ENCODE assay signal across 1 cellular context in the genomic region with DNA sequence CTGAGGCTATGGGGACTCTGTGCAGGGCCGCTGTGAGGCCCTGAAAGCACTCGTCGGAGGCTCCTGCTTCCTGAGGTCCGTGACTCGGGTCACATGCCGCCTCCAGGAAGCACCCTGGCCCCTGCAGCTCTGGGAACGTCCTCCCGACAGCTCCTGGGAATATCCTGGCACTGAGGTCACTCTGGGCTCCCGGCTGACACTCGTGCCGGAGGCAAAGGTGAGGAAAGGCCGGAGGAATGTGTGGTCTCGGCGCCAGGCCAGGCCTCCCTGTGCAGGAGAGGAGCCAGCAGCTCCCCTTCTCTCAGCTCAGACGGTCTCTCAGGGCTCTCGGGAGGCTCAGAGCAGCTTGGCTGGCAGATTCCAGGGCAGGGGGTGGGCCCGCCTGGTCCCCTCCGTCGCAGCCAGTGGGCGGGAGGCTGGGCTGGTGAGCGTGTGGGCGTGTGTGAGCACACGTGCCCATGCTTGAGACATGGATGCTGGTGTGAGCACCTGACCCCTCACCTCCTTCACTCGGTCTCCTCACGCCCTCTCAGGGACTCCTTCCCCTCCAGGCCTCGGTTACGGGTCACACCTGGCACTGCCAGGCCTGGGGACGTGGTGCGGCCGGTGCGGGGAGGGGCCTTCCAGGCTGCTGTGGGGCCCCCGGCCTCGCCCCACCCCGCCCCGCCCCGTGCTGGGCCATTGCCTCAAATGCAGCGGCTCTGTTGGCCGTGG.
TF ChIP-seq lines count a peak whose summit lies in the region.

No MANE protein-coding gene starts in this region.

TF ChIP-seq in HepG2, 621 proteins besides CTCF, POLR2A, EP300 and RAD21 (continued from another document and continues in another):
- TF ChIP-seq, protein P1, sequence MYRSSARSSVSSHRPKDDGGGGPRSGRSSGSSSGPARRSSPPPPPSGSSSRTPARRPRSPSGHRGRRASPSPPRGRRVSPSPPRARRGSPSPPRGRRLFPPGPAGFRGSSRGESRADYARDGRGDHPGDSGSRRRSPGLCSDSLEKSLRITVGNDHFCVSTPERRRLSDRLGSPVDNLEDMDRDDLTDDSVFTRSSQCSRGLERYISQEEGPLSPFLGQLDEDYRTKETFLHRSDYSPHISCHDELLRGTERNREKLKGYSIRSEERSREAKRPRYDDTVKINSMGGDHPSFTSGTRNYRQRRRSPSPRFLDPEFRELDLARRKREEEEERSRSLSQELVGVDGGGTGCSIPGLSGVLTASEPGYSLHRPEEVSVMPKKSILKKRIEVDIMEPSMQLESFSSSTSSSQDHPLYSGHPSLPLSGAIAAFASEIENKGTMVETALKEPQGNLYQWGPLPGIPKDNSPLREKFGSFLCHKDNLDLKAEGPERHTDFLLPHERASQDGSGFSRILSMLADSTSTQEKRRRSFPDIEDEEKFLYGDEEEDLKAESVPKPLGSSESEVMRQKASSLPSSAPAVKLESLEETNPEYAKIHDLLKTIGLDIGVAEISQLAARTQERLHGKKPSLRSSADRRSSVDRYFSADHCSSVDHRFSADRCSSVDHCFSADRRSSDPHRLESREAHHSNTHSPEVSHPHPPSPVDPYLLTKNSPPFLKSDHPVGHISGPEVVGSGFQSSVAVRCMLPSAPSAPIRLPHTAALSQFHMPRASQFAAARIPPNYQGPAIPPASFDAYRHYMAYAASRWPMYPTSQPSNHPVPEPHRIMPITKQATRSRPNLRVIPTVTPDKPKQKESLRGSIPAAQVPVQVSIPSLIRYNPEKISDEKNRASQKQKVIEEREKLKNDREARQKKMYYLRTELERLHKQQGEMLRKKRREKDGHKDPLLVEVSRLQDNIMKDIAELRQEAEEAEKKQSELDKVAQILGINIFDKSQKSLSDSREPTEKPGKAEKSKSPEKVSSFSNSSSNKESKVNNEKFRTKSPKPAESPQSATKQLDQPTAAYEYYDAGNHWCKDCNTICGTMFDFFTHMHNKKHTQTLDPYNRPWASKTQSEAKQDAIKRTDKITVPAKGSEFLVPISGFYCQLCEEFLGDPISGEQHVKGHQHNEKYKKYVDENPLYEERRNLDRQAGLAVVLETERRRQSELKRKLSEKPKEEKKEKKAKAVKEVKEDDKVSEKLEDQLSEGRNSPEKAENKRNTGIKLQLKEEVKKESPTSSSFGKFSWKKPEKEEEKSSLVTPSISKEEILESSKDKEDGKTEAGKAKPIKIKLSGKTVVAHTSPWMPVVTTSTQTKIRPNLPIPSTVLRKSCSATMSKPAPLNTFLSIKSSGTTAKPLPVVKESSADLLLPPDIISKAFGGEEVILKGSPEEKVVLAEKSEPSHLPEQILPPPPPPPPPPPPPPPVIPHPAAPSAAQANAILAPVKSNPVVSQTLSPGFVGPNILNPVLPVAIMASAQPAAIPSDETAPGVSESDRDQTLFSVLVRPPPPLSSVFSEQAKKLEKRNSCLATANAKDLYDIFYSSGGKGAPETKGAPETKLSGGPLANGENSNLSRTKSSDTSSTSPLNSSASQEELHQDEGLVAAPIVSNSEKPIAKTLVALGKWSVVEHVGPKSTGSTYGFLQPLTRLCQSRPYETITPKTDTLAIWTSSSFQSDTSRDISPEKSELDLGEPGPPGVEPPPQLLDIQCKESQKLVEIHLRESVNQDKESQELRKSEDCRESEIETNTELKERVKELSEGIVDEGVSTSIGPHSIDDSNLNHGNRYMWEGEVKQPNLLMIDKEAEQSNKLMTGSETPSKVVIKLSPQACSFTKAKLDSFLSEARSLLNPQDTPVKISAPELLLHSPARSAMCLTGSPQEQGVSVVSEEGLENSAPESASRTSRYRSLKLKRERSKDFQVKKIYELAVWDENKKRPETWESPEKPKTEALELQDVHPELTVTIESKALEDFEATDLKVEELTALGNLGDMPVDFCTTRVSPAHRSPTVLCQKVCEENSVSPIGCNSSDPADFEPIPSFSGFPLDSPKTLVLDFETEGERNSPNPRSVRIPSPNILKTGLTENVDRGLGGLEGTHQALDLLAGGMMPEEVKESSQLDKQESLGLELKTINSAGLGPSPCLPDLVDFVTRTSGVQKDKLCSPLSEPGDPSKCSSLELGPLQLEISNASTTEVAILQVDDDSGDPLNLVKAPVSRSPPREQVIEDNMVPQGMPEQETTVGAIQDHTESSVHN (CRISPR knock-in tag; IDR thresholded peaks at IDR 0.05): no peak
- TF ChIP-seq, protein P2, sequence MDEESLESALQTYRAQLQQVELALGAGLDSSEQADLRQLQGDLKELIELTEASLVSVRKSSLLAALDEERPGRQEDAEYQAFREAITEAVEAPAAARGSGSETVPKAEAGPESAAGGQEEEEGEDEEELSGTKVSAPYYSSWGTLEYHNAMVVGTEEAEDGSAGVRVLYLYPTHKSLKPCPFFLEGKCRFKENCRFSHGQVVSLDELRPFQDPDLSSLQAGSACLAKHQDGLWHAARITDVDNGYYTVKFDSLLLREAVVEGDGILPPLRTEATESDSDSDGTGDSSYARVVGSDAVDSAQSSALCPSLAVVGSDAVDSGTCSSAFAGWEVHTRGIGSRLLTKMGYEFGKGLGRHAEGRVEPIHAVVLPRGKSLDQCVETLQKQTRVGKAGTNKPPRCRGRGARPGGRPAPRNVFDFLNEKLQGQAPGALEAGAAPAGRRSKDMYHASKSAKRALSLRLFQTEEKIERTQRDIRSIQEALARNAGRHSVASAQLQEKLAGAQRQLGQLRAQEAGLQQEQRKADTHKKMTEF (CRISPR knock-in tag; IDR thresholded peaks at IDR 0.05): peak; percentile 75; the same call in 1 of the 2 replicates
- TF ChIP-seq MAFF (IDR thresholded peaks at IDR 0.05; ENCODE audit: low read depth, low read length): no peak
- TF ChIP-seq GATAD1 (CRISPR knock-in tag; IDR thresholded peaks at IDR 0.05): no peak; the same call in 1 of the 2 replicates
- TF ChIP-seq ONECUT2 (CRISPR knock-in tag; IDR thresholded peaks at IDR 0.05): no peak
- TF ChIP-seq YEATS2 (CRISPR knock-in tag; IDR thresholded peaks at IDR 0.05; ENCODE audit: borderline replicate concordance): peak; percentile 69; the same call in 1 of the 2 replicates
- TF ChIP-seq DNMT3B (CRISPR knock-in tag; conservative IDR thresholded peaks at IDR 0.05): 0 out of 2 replicates have a peak, but pooled peaks have one; percentile 28
- no peak for TF ChIP-seq RARG (CRISPR knock-in tag; IDR thresholded peaks at IDR 0.05; ENCODE audit: low read depth)
- TF ChIP-seq ZNF577 (CRISPR knock-in tag; IDR thresholded peaks at IDR 0.05; ENCODE audit: borderline replicate concordance, low read depth): no peak
- TF ChIP-seq ZNF564 (CRISPR knock-in tag; IDR thresholded peaks at IDR 0.05): peak; percentile 79
- no peak for TF ChIP-seq ZNF775 (CRISPR knock-in tag; IDR thresholded peaks at IDR 0.05; ENCODE audit: borderline replicate concordance)
- no peak for TF ChIP-seq CAMTA2 (CRISPR knock-in tag; IDR thresholded peaks at IDR 0.05; ENCODE audit: borderline replicate concordance)
- TF ChIP-seq ZNF530 (CRISPR knock-in tag; IDR thresholded peaks at IDR 0.05; ENCODE audit: low read depth): no peak
- peak; percentile 70 for TF ChIP-seq RXRB (CRISPR knock-in tag; IDR thresholded peaks at IDR 0.05; ENCODE audit: borderline replicate concordance)
- peak; percentile 39; the same call in 1 of the 2 replicates for TF ChIP-seq IRF2 (CRISPR knock-in tag; IDR thresholded peaks at IDR 0.05)
- 0 out of 2 replicates have a peak, but pooled peaks have one; percentile 65 for TF ChIP-seq MEIS2 (CRISPR knock-in tag; IDR thresholded peaks at IDR 0.05)
- TF ChIP-seq, protein P3, sequence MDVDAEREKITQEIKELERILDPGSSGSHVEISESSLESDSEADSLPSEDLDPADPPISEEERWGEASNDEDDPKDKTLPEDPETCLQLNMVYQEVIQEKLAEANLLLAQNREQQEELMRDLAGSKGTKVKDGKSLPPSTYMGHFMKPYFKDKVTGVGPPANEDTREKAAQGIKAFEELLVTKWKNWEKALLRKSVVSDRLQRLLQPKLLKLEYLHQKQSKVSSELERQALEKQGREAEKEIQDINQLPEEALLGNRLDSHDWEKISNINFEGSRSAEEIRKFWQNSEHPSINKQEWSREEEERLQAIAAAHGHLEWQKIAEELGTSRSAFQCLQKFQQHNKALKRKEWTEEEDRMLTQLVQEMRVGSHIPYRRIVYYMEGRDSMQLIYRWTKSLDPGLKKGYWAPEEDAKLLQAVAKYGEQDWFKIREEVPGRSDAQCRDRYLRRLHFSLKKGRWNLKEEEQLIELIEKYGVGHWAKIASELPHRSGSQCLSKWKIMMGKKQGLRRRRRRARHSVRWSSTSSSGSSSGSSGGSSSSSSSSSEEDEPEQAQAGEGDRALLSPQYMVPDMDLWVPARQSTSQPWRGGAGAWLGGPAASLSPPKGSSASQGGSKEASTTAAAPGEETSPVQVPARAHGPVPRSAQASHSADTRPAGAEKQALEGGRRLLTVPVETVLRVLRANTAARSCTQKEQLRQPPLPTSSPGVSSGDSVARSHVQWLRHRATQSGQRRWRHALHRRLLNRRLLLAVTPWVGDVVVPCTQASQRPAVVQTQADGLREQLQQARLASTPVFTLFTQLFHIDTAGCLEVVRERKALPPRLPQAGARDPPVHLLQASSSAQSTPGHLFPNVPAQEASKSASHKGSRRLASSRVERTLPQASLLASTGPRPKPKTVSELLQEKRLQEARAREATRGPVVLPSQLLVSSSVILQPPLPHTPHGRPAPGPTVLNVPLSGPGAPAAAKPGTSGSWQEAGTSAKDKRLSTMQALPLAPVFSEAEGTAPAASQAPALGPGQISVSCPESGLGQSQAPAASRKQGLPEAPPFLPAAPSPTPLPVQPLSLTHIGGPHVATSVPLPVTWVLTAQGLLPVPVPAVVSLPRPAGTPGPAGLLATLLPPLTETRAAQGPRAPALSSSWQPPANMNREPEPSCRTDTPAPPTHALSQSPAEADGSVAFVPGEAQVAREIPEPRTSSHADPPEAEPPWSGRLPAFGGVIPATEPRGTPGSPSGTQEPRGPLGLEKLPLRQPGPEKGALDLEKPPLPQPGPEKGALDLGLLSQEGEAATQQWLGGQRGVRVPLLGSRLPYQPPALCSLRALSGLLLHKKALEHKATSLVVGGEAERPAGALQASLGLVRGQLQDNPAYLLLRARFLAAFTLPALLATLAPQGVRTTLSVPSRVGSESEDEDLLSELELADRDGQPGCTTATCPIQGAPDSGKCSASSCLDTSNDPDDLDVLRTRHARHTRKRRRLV (CRISPR knock-in tag; IDR thresholded peaks at IDR 0.05): no peak
- TF ChIP-seq MBNL3 (CRISPR knock-in tag; conservative IDR thresholded peaks at IDR 0.05): no peak
- TF ChIP-seq, protein P4, sequence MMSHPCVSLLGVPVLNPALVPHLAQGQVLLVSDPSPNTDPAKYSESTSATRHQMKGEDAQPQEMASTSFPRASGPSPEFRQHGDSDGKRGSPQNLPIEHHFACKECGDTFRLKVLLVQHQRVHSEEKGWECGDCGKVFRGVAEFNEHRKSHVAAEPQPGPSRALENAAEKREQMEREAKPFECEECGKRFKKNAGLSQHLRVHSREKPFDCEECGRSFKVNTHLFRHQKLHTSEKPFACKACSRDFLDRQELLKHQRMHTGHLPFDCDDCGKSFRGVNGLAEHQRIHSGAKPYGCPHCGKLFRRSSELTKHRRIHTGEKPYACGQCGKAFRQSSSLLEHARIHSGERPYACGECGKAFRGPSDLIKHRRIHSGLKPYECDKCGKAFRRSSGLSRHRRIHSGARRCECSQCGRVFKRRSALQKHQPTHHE (CRISPR knock-in tag; IDR thresholded peaks at IDR 0.05; ENCODE audit: borderline replicate concordance): 0 out of 2 replicates have a peak, but pooled peaks have one; percentile 25
- TF ChIP-seq, protein P5, sequence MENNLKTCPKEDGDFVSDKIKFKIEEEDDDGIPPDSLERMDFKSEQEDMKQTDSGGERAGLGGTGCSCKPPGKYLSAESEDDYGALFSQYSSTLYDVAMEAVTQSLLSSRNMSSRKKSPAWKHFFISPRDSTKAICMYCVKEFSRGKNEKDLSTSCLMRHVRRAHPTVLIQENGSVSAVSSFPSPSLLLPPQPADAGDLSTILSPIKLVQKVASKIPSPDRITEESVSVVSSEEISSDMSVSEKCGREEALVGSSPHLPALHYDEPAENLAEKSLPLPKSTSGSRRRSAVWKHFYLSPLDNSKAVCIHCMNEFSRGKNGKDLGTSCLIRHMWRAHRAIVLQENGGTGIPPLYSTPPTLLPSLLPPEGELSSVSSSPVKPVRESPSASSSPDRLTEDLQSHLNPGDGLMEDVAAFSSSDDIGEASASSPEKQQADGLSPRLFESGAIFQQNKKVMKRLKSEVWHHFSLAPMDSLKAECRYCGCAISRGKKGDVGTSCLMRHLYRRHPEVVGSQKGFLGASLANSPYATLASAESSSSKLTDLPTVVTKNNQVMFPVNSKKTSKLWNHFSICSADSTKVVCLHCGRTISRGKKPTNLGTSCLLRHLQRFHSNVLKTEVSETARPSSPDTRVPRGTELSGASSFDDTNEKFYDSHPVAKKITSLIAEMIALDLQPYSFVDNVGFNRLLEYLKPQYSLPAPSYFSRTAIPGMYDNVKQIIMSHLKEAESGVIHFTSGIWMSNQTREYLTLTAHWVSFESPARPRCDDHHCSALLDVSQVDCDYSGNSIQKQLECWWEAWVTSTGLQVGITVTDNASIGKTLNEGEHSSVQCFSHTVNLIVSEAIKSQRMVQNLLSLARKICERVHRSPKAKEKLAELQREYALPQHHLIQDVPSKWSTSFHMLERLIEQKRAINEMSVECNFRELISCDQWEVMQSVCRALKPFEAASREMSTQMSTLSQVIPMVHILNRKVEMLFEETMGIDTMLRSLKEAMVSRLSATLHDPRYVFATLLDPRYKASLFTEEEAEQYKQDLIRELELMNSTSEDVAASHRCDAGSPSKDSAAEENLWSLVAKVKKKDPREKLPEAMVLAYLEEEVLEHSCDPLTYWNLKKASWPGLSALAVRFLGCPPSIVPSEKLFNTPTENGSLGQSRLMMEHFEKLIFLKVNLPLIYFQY (CRISPR knock-in tag; IDR thresholded peaks at IDR 0.05; ENCODE audit: borderline replicate concordance): no peak
- 0 out of 2 replicates have a peak, but pooled peaks have one; percentile 24 for TF ChIP-seq KMT2A (CRISPR knock-in tag; IDR thresholded peaks at IDR 0.05)
- peak; percentile 42; the same call in 1 of the 2 replicates for TF ChIP-seq TARDBP (CRISPR knock-in tag; IDR thresholded peaks at IDR 0.05)
- TF ChIP-seq ETV6 (CRISPR knock-in tag; conservative IDR thresholded peaks at IDR 0.05): no peak
- TF ChIP-seq, protein P6, sequence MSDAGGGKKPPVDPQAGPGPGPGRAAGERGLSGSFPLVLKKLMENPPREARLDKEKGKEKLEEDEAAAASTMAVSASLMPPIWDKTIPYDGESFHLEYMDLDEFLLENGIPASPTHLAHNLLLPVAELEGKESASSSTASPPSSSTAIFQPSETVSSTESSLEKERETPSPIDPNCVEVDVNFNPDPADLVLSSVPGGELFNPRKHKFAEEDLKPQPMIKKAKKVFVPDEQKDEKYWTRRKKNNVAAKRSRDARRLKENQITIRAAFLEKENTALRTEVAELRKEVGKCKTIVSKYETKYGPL (CRISPR knock-in tag; IDR thresholded peaks at IDR 0.05): no peak
- 0 out of 2 replicates have a peak, but pooled peaks have one; percentile 44 for TF ChIP-seq NFIB (CRISPR knock-in tag; IDR thresholded peaks at IDR 0.05; ENCODE audit: borderline replicate concordance)
- no peak for TF ChIP-seq ZNF878 (CRISPR knock-in tag; IDR thresholded peaks at IDR 0.05)
- TF ChIP-seq, protein P7, sequence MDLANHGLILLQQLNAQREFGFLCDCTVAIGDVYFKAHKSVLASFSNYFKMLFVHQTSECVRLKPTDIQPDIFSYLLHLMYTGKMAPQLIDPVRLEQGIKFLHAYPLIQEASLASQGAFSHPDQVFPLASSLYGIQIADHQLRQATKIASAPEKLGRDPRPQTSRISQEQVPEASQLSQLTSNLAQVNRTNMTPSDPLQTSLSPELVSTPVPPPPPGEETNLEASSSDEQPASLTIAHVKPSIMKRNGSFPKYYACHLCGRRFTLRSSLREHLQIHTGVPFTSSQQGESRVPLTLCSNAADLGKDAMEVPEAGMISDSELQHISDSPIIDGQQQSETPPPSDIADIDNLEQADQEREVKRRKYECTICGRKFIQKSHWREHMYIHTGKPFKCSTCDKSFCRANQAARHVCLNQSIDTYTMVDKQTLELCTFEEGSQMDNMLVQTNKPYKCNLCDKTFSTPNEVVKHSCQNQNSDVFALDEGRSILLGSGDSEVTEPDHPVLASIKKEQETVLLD (CRISPR knock-in tag; IDR thresholded peaks at IDR 0.05; ENCODE audit: low read depth): peak; percentile 23; the same call in 1 of the 2 replicates
